18 cellular contexts compared by ENCODE assay signal in the genomic region with DNA sequence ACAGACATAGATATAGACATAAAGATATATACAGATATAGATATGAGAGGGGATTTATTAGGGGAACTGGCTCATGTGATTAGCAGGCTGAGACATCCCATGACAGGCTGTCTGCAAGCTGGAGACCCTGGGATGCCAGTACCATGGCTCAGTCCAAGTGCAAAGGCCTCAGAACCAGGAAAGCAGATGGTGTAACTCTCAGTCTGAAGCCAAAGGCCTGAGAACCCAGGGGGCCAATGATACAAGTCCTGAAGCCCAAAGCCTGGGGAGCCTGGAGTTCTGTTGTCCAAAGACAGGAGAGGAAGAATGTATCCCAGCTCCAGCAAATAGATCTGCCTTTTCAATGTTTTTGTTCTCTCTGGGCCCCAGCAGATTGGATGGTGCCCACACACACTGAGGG. TPM values are rescaled to one million over a fixed set of nuclear protein-coding genes. Genes with fewer than 3 reads are reported as not detected.
DNase-seq lines count a peak whose midpoint lies in the region; ATAC-seq and TF ChIP-seq lines count a peak whose summit lies in the region.
"Had no signal": no experiment of that assay in that cellular context is flagged by ENCODE, and none has a peak within 500 bp of the region (broad histone marks: within the 10 kb centered on the region; RNA-seq: fewer than 3 reads in every experiment).

No MANE protein-coding gene starts in this region.

- DNase-seq in CD8-positive, alpha-beta memory T cell, result no peak
- DNase-seq in T-cell, result no peak
- no peak for DNase-seq in glutamatergic neuron
- DNase-seq in gastrocnemius medialis, result no peak
- no peak for DNase-seq in SKM-1 treated with dmso at 0.1 percent for 144 hours (lab: John Stamatoyannopoulos, UW; ENCODE audit: unreplicated experiment)
- DNase-seq in DMS53 (lab: John Stamatoyannopoulos, UW), result no peak
- DNase-seq: activated CD4-positive, alpha-beta memory T cell treated with anti-CD3 and anti-CD28 coated beads for 36 hours; activated effector memory CD4-positive, alpha-beta T cell treated with Interleukin-2 at 50 U/mL for 16 hours; endodermal cell; immature natural killer cell; NCI-H1092; posterior cingulate gyrus had no signal

- H3K27ac Mint-ChIP-seq in CD8-positive, alpha-beta memory T cell, result peak overlapping the region in 7 of 8 donors; percentile 2 to 94 (median 67)
- H3K27ac Mint-ChIP-seq in T-cell (peak overlapping the region; percentile 41 to 50), glutamatergic neuron (ENCODE audit: unreplicated experiment) (peak overlapping the region; percentile 87)
- H3K27ac Mint-ChIP-seq: activated CD4-positive, alpha-beta memory T cell treated with anti-CD3 and anti-CD28 coated beads for 36 hours; endodermal cell had no signal

- TF ChIP-seq POLR2A in gastrocnemius medialis (IDR thresholded peaks at IDR 0.05), result no peak

- CTCF ChIA-PET in CD8-positive, alpha-beta memory T cell (lab: Charles Lee), result no interaction called here
- CTCF ChIA-PET in T-cell (lab: Charles Lee), result interaction anchor here in 1 of 2 donors (0.5 to 1.9 kb wide), 4 partner anchors 10 to 433 kb away, joined by 3 to 5 read pairs (median 4); no protein-coding TSS in a partner anchor

- POLR2A ChIA-PET in CD8-positive, alpha-beta memory T cell (lab: Charles Lee), result no interaction called here
- POLR2A ChIA-PET in T-cell (lab: Charles Lee), result no interaction called here

- TF ChIP-seq CTCF in glutamatergic neuron (IDR thresholded peaks at IDR 0.05; ENCODE audit: partially characterized antibody, unreplicated experiment) (no peak), gastrocnemius medialis (IDR thresholded peaks at IDR 0.05 in 4 of 5, conservative IDR thresholded peaks at IDR 0.05 in 1 of 5) (no peak)

- peak overlapping the region in 4 of 7 donors; percentile 6 to 81 (median 40) for H3K4me3 Mint-ChIP-seq in CD8-positive, alpha-beta memory T cell
- H3K4me3 Mint-ChIP-seq in T-cell (peak overlapping the region in 1 of 3 donors; percentile 88), glutamatergic neuron (ENCODE audit: unreplicated experiment) (peak overlapping the region; percentile 48)
- H3K4me3 Mint-ChIP-seq: activated CD4-positive, alpha-beta memory T cell treated with anti-CD3 and anti-CD28 coated beads for 36 hours; endodermal cell; mesothelial cell of epicardium had no signal

- no peaks in the 10 kb centered on the region for H3K36me3 ChIP-seq in CD8-positive, alpha-beta memory T cell (ENCODE audit: insufficient read depth, low read length)
- H3K36me3 ChIP-seq in gastrocnemius medialis, result no peaks in the 10 kb centered on the region
- H3K36me3 ChIP-seq: gastroesophageal sphincter, thoracic aorta had no signal

- no peaks in the 10 kb centered on the region for H3K9me3 ChIP-seq in CD8-positive, alpha-beta memory T cell (ENCODE audit: low read length)
- H3K9me3 ChIP-seq in gastrocnemius medialis, result no peaks in the 10 kb centered on the region
- H3K9me3 ChIP-seq: gastroesophageal sphincter, thoracic aorta had no signal

- H3K27me3 Mint-ChIP-seq in CD8-positive, alpha-beta memory T cell, result no peaks in the 10 kb centered on the region
- H3K27me3 Mint-ChIP-seq in T-cell, result no peaks in the 10 kb centered on the region
- H3K27me3 Mint-ChIP-seq in glutamatergic neuron (ENCODE audit: unreplicated experiment), result peaks cover 2% of the 10 kb centered on the region
- H3K27me3 Mint-ChIP-seq: activated CD4-positive, alpha-beta memory T cell treated with anti-CD3 and anti-CD28 coated beads for 36 hours had no signal

- H3K27me3 ChIP-seq in CD8-positive, alpha-beta memory T cell (ENCODE audit: insufficient read depth, low read length, poor library complexity, severe bottlenecking), result no peaks in the 10 kb centered on the region
- no peaks in the 10 kb centered on the region for H3K27me3 ChIP-seq in gastrocnemius medialis
- H3K27me3 ChIP-seq: gastroesophageal sphincter had no signal

- intact Hi-C loops in gastrocnemius medialis (cut with DNase I; ENCODE audit: low total_unique reads), result loop anchor here (5.0 to 10.0 kb wide), 2 partner anchors 43 to 1020 kb away; partner anchors contain the start of gene ZNF22

- in situ Hi-C loops in gastrocnemius medialis (cut with MboI; ENCODE audit: low sequenced_read_pairs in 4 of 4), result loop anchor here in 1 of 4 donors (25.0 kb wide), 1 partner anchor 1038 kb away; the partner anchor contains the start of gene DEPP1

- no peak overlapping the region for H3K4me3 ChIP-seq in CD8-positive, alpha-beta memory T cell (ENCODE audit: low read length)
- H3K4me3 ChIP-seq in gastrocnemius medialis, result no peak overlapping the region
- H3K4me3 ChIP-seq: gastroesophageal sphincter, SK-N-MC, thoracic aorta had no signal

- peaks cover 85 to 99% (median 98%) of the 10 kb centered on the region in 3 donors for H3K4me1 Mint-ChIP-seq in CD8-positive, alpha-beta memory T cell
- H3K4me1 Mint-ChIP-seq in T-cell, result peaks cover 90 to 94% (median 91%) of the 10 kb centered on the region in 3 donors
- peaks cover 37% of the 10 kb centered on the region for H3K4me1 Mint-ChIP-seq in glutamatergic neuron (ENCODE audit: low read depth, unreplicated experiment)

- no peak overlapping the region for H3K27ac ChIP-seq in CD8-positive, alpha-beta memory T cell (ENCODE audit: low read depth, low read length)
- H3K27ac ChIP-seq in gastrocnemius medialis, result peak overlapping the region; percentile 9 to 96 (median 65)
- H3K27ac ChIP-seq: C4-2B, SK-N-MC, thoracic aorta had no signal

- peaks cover 69% of the 10 kb centered on the region for H3K4me1 ChIP-seq in CD8-positive, alpha-beta memory T cell (ENCODE audit: insufficient read depth, low read length)
- peaks cover 88 to 91% of the 10 kb centered on the region in 2 donors for H3K4me1 ChIP-seq in gastrocnemius medialis

- H3K9me3 Mint-ChIP-seq in CD8-positive, alpha-beta memory T cell, result no peaks in the 10 kb centered on the region
- H3K9me3 Mint-ChIP-seq in T-cell (no peaks in the 10 kb centered on the region), glutamatergic neuron (ENCODE audit: unreplicated experiment) (peaks cover 7% of the 10 kb centered on the region)
- H3K9me3 Mint-ChIP-seq: activated CD4-positive, alpha-beta memory T cell treated with anti-CD3 and anti-CD28 coated beads for 36 hours; endodermal cell; immature natural killer cell; mesothelial cell of epicardium had no signal

- H3K36me3 Mint-ChIP-seq in CD8-positive, alpha-beta memory T cell, result peaks cover 0 to 22% (median 4%) of the 10 kb centered on the region in 3 donors
- H3K36me3 Mint-ChIP-seq in T-cell, result peaks cover 3% of the 10 kb centered on the region
- H3K36me3 Mint-ChIP-seq in glutamatergic neuron (ENCODE audit: unreplicated experiment), result no peaks in the 10 kb centered on the region
- H3K36me3 Mint-ChIP-seq: immature natural killer cell, mesothelial cell of epicardium had no signal

- ATAC-seq in T-cell (replicated peaks in 1 of 4) (no peak), gastrocnemius medialis (no peak), HG02588 (IDR thresholded peaks at IDR 0.05; ENCODE audit: unreplicated experiment) (no peak)
- ATAC-seq: gastroesophageal sphincter had no signal

RNA-seq across cellular contexts. Expression of gene NCOA4, which starts 5.5 kb away (rescaled TPM):
- total RNA-seq in CD8-positive, alpha-beta memory T cell, result 100 to 1,000 TPM; 110 to 113 TPM
- polyA plus RNA-seq in CD8-positive, alpha-beta memory T cell, result 147 TPM
- 10 to 100 TPM; 60.1 to 86.8 (median 75.3) TPM for total RNA-seq in T-cell
- 90.5 TPM for total RNA-seq in glutamatergic neuron (ENCODE audit: unreplicated experiment)
- total RNA-seq in gastrocnemius medialis, result 100 to 1,000 TPM; 139 to 173 (median 157) TPM

RNA-seq across cellular contexts. Expression of gene MSMB, which starts 21.1 kb away (rescaled TPM):
- total RNA-seq in CD8-positive, alpha-beta memory T cell, result not detected
- not detected for polyA plus RNA-seq in CD8-positive, alpha-beta memory T cell
- total RNA-seq in T-cell (not detected), glutamatergic neuron (ENCODE audit: unreplicated experiment) (not detected), gastrocnemius medialis (not detected)
- total RNA-seq: activated CD4-positive, alpha-beta memory T cell treated with anti-CD3 and anti-CD28 coated beads for 36 hours; mesothelial cell of epicardium; thoracic aorta had no signal
- polyA plus RNA-seq: immature natural killer cell had no signal

RNA-seq across cellular contexts. Expression of gene TIMM23, which starts 52.7 kb away (rescaled TPM):
- 100 to 1,000 TPM in 1 of 2 experiments, 10 to 100 TPM in 1; 96.4 to 101 TPM for total RNA-seq in CD8-positive, alpha-beta memory T cell
- polyA plus RNA-seq in CD8-positive, alpha-beta memory T cell, result 65.3 TPM
- total RNA-seq in T-cell, result 10 to 100 TPM; 24.5 to 27.0 (median 24.8) TPM
- total RNA-seq in glutamatergic neuron (ENCODE audit: unreplicated experiment), result 56.0 TPM
- 100 to 1,000 TPM; 105 to 134 (median 126) TPM for total RNA-seq in gastrocnemius medialis
